Comparison of ENCODE assay signal across 15 cellular contexts in the genomic region with DNA sequence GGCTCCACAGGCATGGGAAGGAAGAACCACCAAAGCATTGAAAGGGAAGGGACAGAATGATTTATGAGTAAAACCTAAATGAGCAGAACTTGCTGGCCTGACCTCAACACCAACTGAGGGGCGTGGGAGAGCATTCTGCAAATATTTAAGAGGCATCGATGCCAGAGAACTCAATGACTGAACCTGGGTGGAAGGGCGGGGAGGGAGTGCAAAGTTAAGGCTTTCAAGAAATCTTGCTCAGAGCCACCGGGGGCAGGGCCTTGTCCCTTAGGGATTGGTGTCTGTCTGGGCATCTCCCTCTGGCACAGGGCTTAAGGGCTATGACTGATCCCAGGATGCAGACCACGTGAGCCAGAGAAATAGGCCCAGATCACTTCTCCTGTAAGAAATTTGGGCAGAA.
A peak's percentile ranks its signal among the peaks of the same experiment; 100 is the strongest.
DNase-seq lines count a peak whose midpoint lies in the region; ATAC-seq and TF ChIP-seq lines count a peak whose summit lies in the region.
"Had no signal": no experiment of that assay in that cellular context is flagged by ENCODE, and none has a peak within 500 bp of the region (broad histone marks: within the 10 kb centered on the region; RNA-seq: fewer than 3 reads in every experiment).

No MANE protein-coding gene starts in this region.

- H3K27ac ChIP-seq in PC-3 (ENCODE audit: low read length) (peak overlapping the region; percentile 75), epithelial cell of prostate (peak overlapping the region; percentile 8)
- H3K27ac ChIP-seq: neutrophil, WERI-Rb-1 had no signal

- no peaks in the 10 kb centered on the region for H4K20me1 ChIP-seq in PC-3 (ENCODE audit: low read length)

- no peaks in the 10 kb centered on the region for H3K9me3 ChIP-seq in PC-3 (ENCODE audit: low read length)
- H3K9me3 ChIP-seq: neutrophil had no signal

- peak overlapping the region; percentile 19; the same call in 1 of the 2 replicates for H3K9ac ChIP-seq in PC-3 (ENCODE audit: low read length)

- no peak overlapping the region for H3K4me3 ChIP-seq in PC-3 (ENCODE audit: low read length)
- H3K4me3 ChIP-seq: smooth muscle cell had no signal

- H3K4me1 ChIP-seq in PC-3 (ENCODE audit: insufficient read depth, low read length): peaks cover 30% of the 10 kb centered on the region

- ATAC-seq in PC-3: peak; percentile 90
- no peak for ATAC-seq in HG03521 (IDR thresholded peaks at IDR 0.05; ENCODE audit: unreplicated experiment)

- DNase-seq in AG08395 (ENCODE audit: low spot score): peak; percentile 55
- peak; percentile 75 for DNase-seq in PC-3
- DNase-seq in epithelial cell of prostate (ENCODE audit: low read depth, low spot score): peak; percentile 29
- peak; percentile 80 for DNase-seq in myocyte (ENCODE audit: low read depth)
- no peak for DNase-seq in Ammon's horn (ENCODE audit: low spot score)
- DNase-seq in stimulated activated naive CD4-positive, alpha-beta T cell treated with Interleukin-2 at 50 U/mL for 16 hours (lab: John Stamatoyannopoulos, UW): no peak
- no peak for DNase-seq in stimulated activated CD4-positive, alpha-beta T cell treated with anti-CD3 and anti-CD28 coated beads, Interleukin-4, amount 100 ng/mL, for 1 hour
- DNase-seq: DMS 273 treated with DMSO at 0.1 percent for 48 hours; hypothalamus; NCI-H1092; NK-92 treated with Interleukin-12 subunit alpha and Interleukin-12 subunit beta, amount 100 ng/mL, for 24 hours; WERI-Rb-1 had no signal

- CTCF ChIA-PET in PC-3 (lab: Charles Lee): no interaction called here

- intact Hi-C loops in PC-3 (cut with micrococcal nuclease): loop anchor here (2.0 kb wide), 1 partner anchor 151 kb away; no protein-coding TSS in a partner anchor

- TF ChIP-seq CTCF in PC-3 (conservative IDR thresholded peaks at IDR 0.05; ENCODE audit: low read depth, low read length): no peak; the same call in 1 of the 2 replicates

- no peaks in the 10 kb centered on the region for H3K9me2 ChIP-seq in PC-3 (replicated peaks; ENCODE audit: low read length)

- POLR2A ChIA-PET in PC-3 (lab: Charles Lee; ENCODE audit: unreplicated experiment): no interaction called here

- no peaks in the 10 kb centered on the region for H3F3A ChIP-seq in PC-3 (ENCODE audit: low read length, unreplicated experiment)

- BruUV-seq in PC-3 (replicated peaks; lab: Mats Ljungman, UMichigan): no TSS peak

- H3K27me3 ChIP-seq in PC-3 (ENCODE audit: low read length): no peaks in the 10 kb centered on the region
- H3K27me3 ChIP-seq: neutrophil had no signal

- H3K4me2 ChIP-seq in PC-3 (ENCODE audit: low read length): peak overlapping the region; percentile 5; the same call in 1 of the 2 replicates
- H3K4me2 ChIP-seq: smooth muscle cell had no signal

- H3K36me3 ChIP-seq in PC-3 (ENCODE audit: low read depth, low read length): no peaks in the 10 kb centered on the region
- H3K36me3 ChIP-seq: neutrophil, WERI-Rb-1 had no signal

- no peak overlapping the region for H2AFZ ChIP-seq in PC-3 (ENCODE audit: low read length)

- no peaks in the 10 kb centered on the region for H3K79me2 ChIP-seq in PC-3 (ENCODE audit: low read length)

Comparison
In these comparisons a context has a peak if more than half of its experiments do, and no peak if none do; other contexts are left out.
1. DNase-seq: peak in AG08395 (single experiment), PC-3 (single experiment), epithelial cell of prostate (single experiment) and myocyte (single experiment); none in Ammon's horn (single experiment), stimulated activated naive CD4-positive, alpha-beta T cell treated with Interleukin-2 at 50 U/mL for 16 hours (single experiment) and stimulated activated CD4-positive, alpha-beta T cell treated with anti-CD3 and anti-CD28 coated beads, Interleukin-4, amount 100 ng/mL, for 1 hour (single experiment).